Comparison of ENCODE assay signal across 1 cellular context in the genomic region with DNA sequence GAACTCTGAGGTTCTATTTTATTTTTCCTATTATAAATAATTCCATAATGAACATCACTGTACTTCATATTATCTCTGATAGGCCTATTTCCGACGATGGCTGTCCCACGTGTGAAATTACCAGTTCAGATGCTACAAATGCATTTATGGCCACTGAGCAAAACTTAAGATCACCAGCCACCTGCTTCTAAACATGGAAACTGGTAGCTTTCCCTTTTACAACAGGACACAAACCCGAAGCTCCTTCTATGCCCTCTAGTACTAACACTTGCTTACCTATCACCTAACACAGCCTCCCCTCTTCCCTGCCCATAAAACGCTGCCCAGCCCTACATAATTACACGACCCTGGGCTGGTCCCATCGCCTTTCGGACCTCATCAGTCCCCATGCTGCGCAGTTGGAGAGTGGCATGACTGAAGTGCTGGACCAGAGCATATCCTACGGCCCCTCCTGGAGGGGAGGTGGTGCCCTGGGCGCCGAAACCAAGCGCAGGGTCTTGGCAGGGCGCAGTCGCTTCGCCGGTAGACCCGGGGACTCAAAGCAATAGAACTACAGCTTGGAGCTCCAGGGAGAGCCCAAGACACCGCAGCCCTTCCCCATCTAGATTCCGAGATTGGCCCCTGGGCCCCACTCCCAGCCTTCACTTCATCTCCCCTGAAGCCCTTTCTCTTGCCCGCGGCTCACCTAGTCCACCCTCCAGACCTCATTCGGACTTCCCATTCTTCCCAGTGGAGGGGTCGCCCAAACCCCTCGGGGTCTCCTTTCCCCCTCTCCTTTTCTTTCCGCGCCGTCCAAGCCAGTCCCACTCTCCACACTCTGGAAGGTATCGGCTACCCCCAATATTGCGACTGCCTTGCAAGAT.
TF ChIP-seq lines count a peak whose summit lies in the region.

No MANE protein-coding gene starts in this region.

TF ChIP-seq in HEK293, 187 proteins besides CTCF, POLR2A, EP300 and RAD21 (continued from another document):
- TF ChIP-seq ZNF600 (tag by site-specific recombination; IDR thresholded peaks at IDR 0.05) (peak; percentile 92), INSM2 (tag by site-specific recombination; IDR thresholded peaks at IDR 0.05) (no peak), GLIS1 (tag by site-specific recombination; IDR thresholded peaks at IDR 0.05) (no peak), ZNF391 (tag by site-specific recombination; IDR thresholded peaks at IDR 0.05; ENCODE audit: borderline replicate concordance, low read depth) (no peak), ZBTB10 (tag by site-specific recombination; IDR thresholded peaks at IDR 0.05) (no peak; the same call in 1 of the 2 replicates), ZNF777 (tag by site-specific recombination; IDR thresholded peaks at IDR 0.05; ENCODE audit: borderline replicate concordance) (0 out of 2 replicates have a peak, but pooled peaks have one; percentile 27), ZNF449 (tag by site-specific recombination; IDR thresholded peaks at IDR 0.05) (peak; percentile 32; the same call in 1 of the 2 replicates), ZNF555 (tag by site-specific recombination; conservative IDR thresholded peaks at IDR 0.05) (no peak), ZNF837 (tag by site-specific recombination; IDR thresholded peaks at IDR 0.05) (no peak)
- TF ChIP-seq, protein P1, sequence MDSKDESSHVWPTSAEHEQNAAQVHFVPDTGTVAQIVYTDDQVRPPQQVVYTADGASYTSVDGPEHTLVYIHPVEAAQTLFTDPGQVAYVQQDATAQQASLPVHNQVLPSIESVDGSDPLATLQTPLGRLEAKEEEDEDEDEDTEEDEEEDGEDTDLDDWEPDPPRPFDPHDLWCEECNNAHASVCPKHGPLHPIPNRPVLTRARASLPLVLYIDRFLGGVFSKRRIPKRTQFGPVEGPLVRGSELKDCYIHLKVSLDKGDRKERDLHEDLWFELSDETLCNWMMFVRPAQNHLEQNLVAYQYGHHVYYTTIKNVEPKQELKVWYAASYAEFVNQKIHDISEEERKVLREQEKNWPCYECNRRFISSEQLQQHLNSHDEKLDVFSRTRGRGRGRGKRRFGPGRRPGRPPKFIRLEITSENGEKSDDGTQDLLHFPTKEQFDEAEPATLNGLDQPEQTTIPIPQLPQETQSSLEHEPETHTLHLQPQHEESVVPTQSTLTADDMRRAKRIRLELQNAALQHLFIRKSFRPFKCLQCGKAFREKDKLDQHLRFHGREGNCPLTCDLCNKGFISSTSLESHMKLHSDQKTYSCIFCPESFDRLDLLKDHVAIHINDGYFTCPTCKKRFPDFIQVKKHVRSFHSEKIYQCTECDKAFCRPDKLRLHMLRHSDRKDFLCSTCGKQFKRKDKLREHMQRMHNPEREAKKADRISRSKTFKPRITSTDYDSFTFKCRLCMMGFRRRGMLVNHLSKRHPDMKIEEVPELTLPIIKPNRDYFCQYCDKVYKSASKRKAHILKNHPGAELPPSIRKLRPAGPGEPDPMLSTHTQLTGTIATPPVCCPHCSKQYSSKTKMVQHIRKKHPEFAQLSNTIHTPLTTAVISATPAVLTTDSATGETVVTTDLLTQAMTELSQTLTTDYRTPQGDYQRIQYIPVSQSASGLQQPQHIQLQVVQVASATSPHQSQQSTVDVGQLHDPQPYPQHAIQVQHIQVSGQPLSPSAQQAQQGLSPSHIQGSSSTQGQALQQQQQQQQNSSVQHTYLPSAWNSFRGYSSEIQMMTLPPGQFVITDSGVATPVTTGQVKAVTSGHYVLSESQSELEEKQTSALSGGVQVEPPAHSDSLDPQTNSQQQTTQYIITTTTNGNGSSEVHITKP (tag by site-specific recombination; IDR thresholded peaks at IDR 0.05), result peak; percentile 99
- TF ChIP-seq, protein P2, sequence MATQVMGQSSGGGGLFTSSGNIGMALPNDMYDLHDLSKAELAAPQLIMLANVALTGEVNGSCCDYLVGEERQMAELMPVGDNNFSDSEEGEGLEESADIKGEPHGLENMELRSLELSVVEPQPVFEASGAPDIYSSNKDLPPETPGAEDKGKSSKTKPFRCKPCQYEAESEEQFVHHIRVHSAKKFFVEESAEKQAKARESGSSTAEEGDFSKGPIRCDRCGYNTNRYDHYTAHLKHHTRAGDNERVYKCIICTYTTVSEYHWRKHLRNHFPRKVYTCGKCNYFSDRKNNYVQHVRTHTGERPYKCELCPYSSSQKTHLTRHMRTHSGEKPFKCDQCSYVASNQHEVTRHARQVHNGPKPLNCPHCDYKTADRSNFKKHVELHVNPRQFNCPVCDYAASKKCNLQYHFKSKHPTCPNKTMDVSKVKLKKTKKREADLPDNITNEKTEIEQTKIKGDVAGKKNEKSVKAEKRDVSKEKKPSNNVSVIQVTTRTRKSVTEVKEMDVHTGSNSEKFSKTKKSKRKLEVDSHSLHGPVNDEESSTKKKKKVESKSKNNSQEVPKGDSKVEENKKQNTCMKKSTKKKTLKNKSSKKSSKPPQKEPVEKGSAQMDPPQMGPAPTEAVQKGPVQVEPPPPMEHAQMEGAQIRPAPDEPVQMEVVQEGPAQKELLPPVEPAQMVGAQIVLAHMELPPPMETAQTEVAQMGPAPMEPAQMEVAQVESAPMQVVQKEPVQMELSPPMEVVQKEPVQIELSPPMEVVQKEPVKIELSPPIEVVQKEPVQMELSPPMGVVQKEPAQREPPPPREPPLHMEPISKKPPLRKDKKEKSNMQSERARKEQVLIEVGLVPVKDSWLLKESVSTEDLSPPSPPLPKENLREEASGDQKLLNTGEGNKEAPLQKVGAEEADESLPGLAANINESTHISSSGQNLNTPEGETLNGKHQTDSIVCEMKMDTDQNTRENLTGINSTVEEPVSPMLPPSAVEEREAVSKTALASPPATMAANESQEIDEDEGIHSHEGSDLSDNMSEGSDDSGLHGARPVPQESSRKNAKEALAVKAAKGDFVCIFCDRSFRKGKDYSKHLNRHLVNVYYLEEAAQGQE (tag by site-specific recombination; IDR thresholded peaks at IDR 0.05), result peak; percentile 82
- TF ChIP-seq, protein P3, sequence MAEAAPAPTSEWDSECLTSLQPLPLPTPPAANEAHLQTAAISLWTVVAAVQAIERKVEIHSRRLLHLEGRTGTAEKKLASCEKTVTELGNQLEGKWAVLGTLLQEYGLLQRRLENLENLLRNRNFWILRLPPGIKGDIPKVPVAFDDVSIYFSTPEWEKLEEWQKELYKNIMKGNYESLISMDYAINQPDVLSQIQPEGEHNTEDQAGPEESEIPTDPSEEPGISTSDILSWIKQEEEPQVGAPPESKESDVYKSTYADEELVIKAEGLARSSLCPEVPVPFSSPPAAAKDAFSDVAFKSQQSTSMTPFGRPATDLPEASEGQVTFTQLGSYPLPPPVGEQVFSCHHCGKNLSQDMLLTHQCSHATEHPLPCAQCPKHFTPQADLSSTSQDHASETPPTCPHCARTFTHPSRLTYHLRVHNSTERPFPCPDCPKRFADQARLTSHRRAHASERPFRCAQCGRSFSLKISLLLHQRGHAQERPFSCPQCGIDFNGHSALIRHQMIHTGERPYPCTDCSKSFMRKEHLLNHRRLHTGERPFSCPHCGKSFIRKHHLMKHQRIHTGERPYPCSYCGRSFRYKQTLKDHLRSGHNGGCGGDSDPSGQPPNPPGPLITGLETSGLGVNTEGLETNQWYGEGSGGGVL (tag by site-specific recombination; IDR thresholded peaks at IDR 0.05), result peak; percentile 35; the same call in 1 of the 2 replicates
